ENCODE assay signal across 20 cellular contexts in the genomic region with DNA sequence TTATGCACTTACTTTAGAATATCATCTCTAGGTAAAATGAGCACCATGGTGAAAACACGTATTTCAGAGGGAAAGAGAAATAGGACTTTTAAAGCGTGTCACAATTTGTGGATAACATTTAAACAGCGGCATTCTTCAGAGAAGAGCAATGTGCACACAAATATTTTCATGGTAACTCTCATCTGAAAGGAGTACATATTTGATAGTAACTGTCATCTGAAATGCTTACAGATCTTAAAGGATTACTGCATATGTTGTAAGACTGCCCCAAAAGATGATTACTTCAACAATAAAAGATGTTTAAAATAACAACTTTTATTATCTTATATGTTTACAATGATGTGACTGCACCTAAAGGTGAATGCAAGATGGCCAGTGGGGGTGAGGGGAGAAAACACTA.
A peak's percentile ranks its signal among the peaks of the same experiment; 100 is the strongest.
DNase-seq lines count a peak whose midpoint lies in the region; ATAC-seq and TF ChIP-seq lines count a peak whose summit lies in the region.
"Had no signal": no experiment of that assay in that cellular context is flagged by ENCODE, and none has a peak within 500 bp of the region (broad histone marks: within the 10 kb centered on the region; RNA-seq: fewer than 3 reads in every experiment).

No MANE protein-coding gene starts in this region.

- no peak overlapping the region for H3K4me3 ChIP-seq in left ventricle myocardium inferior
- H3K4me3 ChIP-seq: BLaER1, SK-N-MC had no signal

- no peaks in the 10 kb centered on the region for H3K9me3 ChIP-seq in left ventricle myocardium inferior (replicated peaks)
- H3K9me3 ChIP-seq: BLaER1 had no signal

- ATAC-seq in left cardiac atrium, result no peak

- no peaks in the 10 kb centered on the region for H3K4me1 ChIP-seq in left ventricle myocardium inferior
- H3K4me1 ChIP-seq: BLaER1 had no signal

- H3K27me3 ChIP-seq in left ventricle myocardium inferior (ENCODE audit: low read depth), result no peaks in the 10 kb centered on the region
- H3K27me3 ChIP-seq: BLaER1 had no signal

- no peaks in the 10 kb centered on the region for H3K36me3 ChIP-seq in left ventricle myocardium inferior
- H3K36me3 ChIP-seq: BLaER1 had no signal

- intact Hi-C loops in left ventricle myocardium inferior (cut with micrococcal nuclease), result no loop called here
- intact Hi-C loops in left cardiac atrium (cut with DNase I), result no loop called here

- H3K27ac ChIP-seq in left ventricle myocardium inferior (replicated peaks), result peak overlapping the region; percentile 25
- H3K27ac ChIP-seq: BLaER1, SK-N-MC had no signal

- TF ChIP-seq CTCF in left ventricle myocardium inferior (IDR thresholded peaks at IDR 0.05; ENCODE audit: borderline replicate concordance), result no peak

- DNase-seq in left ventricle myocardium inferior (no peak), left cardiac atrium (no peak), HS-5 (ENCODE audit: low read depth) (peak; percentile 34), amniotic epithelial cell (ENCODE audit: low read depth) (peak; percentile 77), kidney glomerular epithelial cell (lab: John Stamatoyannopoulos, UW) (no peak), NCI-H774 (lab: John Stamatoyannopoulos, UW) (no peak)
- no peak for DNase-seq in stimulated activated CD8-positive, alpha-beta memory T cell treated with anti-CD3 and anti-CD28 coated beads, Interleukin-4, amount 100 ng/mL, for 48 hours
- DNase-seq: CD4-positive, CD25-positive, alpha-beta regulatory T cell; DMS53; H7; Karpas-422; NCI-H1092 treated with DMSO at 0.1 percent for 48 hours; NCI-H146; NCI-H1930; NCI-H2107; NCI-H524; NCI-H748 treated with DMSO at 0.1 percent for 48 hours; SIG-M5 had no signal

Comparison
In these comparisons a context has a peak if more than half of its experiments do, and no peak if none do; other contexts are left out.
1. DNase-seq: peak in HS-5 (single experiment) and amniotic epithelial cell (single experiment); none in left ventricle myocardium inferior (single experiment), left cardiac atrium (single experiment), kidney glomerular epithelial cell (single experiment), NCI-H774 (single experiment) and stimulated activated CD8-positive, alpha-beta memory T cell treated with anti-CD3 and anti-CD28 coated beads, Interleukin-4, amount 100 ng/mL, for 48 hours (single experiment).